ENCODE assay signal across 7 cellular contexts in the genomic region with DNA sequence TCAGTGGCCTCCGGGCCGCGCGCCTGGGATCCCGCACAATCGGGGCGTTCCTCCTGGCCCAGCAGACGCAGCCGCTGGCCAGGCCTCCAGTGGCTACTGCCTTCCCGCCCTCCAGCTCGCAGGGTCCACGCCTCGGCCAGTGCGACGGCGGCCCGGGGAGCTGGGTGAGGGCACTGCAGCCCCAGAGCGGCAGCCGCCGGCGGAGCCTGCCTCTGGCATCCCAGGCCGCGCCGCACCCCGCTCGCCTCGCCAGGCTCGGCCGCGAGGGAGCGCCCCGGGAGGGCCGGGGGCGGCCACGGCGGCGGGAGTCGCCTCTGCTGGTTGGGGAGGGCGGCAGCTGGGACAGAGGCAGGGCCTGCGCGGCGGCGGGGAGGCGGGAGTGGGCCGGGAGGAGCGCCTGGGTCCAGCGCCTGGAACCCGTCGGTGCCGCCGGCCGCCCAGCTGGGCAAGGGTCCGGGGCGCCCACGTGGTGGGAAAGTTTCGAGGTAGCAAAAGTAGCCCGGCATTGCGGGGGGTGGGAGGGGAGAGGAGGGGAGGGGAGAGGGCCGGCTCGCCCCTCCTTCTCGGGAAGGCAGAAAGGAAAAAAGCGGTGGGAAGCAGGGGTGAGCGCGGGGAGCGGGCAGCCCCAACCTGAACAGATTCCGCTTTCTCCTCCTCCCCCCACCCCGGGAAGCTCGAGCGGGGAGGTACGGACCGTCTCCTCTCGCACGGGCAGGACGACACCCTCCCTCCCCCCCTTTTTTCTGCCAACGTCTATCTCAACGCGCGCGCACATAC. TPM values are rescaled to one million over a fixed set of nuclear protein-coding genes. Genes with fewer than 3 reads are reported as not detected.
DNase-seq lines count a peak whose midpoint lies in the region; ATAC-seq and TF ChIP-seq lines count a peak whose summit lies in the region.

No MANE protein-coding gene starts in this region.

- H3K27me3 ChIP-seq in H7 (ENCODE audit: control insufficient read depth, insufficient read depth, low read length): peaks cover 72% of the 10 kb centered on the region
- peaks cover 41% of the 10 kb centered on the region for H3K27me3 ChIP-seq in SJSA1 (replicated peaks)
- peaks cover 50 to 95% (median 82%) of the 10 kb centered on the region in 3 donors for H3K27me3 ChIP-seq in sigmoid colon

- H3K9me3 ChIP-seq in SJSA1 (replicated peaks): peaks cover 6% of the 10 kb centered on the region; the same call in 1 of the 2 replicates
- H3K9me3 ChIP-seq in sigmoid colon: no peaks in the 10 kb centered on the region

- H3K4me3 ChIP-seq in H7 (ENCODE audit: insufficient read depth, low read depth, low read length) (peak overlapping the region; percentile 28), SJSA1 (peak overlapping the region; percentile 34), sigmoid colon (peak overlapping the region in 3 of 4 donors; percentile 45 to 55 (median 55))

- H3K27ac ChIP-seq in SJSA1 (no peak overlapping the region), sigmoid colon (peak overlapping the region in 2 of 4 donors; percentile 10 to 51)

- TF ChIP-seq CTCF in sigmoid colon (IDR thresholded peaks at IDR 0.05): no peak

- intact Hi-C loops in head of caudate nucleus (cut with DNase I): loop anchor here (10.0 kb wide), 1 partner anchor 170 kb away; no protein-coding TSS in a partner anchor
- intact Hi-C loops in sigmoid colon (cut with DNase I): loop anchor here (10.0 kb wide), 1 partner anchor 730 kb away; no protein-coding TSS in a partner anchor

- no peak for TF ChIP-seq POLR2A in sigmoid colon (IDR thresholded peaks at IDR 0.05)

- 4% methylated on average over 79 of the region's 79 CpGs for WGBS in sigmoid colon, 2 donors

- peaks cover 41% of the 10 kb centered on the region for H3K4me1 ChIP-seq in SJSA1 (replicated peaks)
- H3K4me1 ChIP-seq in sigmoid colon: peaks cover 0 to 46% (median 43%) of the 10 kb centered on the region in 4 donors

- ATAC-seq in GM21360 (IDR thresholded peaks at IDR 0.05; ENCODE audit: unreplicated experiment) (no peak), HG02870 (IDR thresholded peaks at IDR 0.05; ENCODE audit: unreplicated experiment) (no peak)

- H3K36me3 ChIP-seq in H7 (replicated peaks; ENCODE audit: control insufficient read depth, insufficient read depth, low read length): no peaks in the 10 kb centered on the region
- H3K36me3 ChIP-seq in SJSA1: no peaks in the 10 kb centered on the region
- no peaks in the 10 kb centered on the region for H3K36me3 ChIP-seq in sigmoid colon

- TF ChIP-seq EP300 in sigmoid colon (IDR thresholded peaks at IDR 0.05): no peak

- DNase-seq in H7 (peak; percentile 81), SJSA1 (ENCODE audit: low read depth in 1 of 2, low spot score in 2 of 2) (no peak), head of caudate nucleus (peak in 26 of 42 donors; percentile 20 to 73 (median 44)), sigmoid colon (no peak), hepatic stellate cell (ENCODE audit: low spot score) (no peak)

RNA-seq across cellular contexts. Expression of a gene that starts 1.5 kb away (rescaled TPM):
- total RNA-seq in H7 (2014; rRNA removed; shearing (Covaris generic)): 0.07 and 0.11 TPM in 2 replicates
- 0.09 and 0.16 TPM in 2 replicates for total RNA-seq in SJSA1 (2014; rRNA removed; shearing (Covaris generic))
- total RNA-seq in sigmoid colon: 1 to 10 TPM in 3 of 4 donors, under 1 TPM in 1; 0.99 to 1.8 (median 1.2) TPM
- 1 to 10 TPM in 1 of 3 donors, under 1 TPM in 1, not detected in 1; 0.60 to 1.4 TPM for polyA plus RNA-seq in sigmoid colon

Comparison
In these comparisons a context has a peak if more than half of its experiments do, and no peak if none do; other contexts are left out.
1. DNase-seq: peak in H7 (single experiment) and head of caudate nucleus (26 of 42); none in SJSA1 (0 of 2), sigmoid colon (single experiment) and hepatic stellate cell (single experiment).
2. Peak in every context shown above with its lines, with median percentiles within 50 percentile points of each other: H3K4me3 ChIP-seq.